12 cellular contexts compared by ENCODE assay signal in genomic region chr4:144288011-144288903, GRCh38.
A peak's percentile ranks its signal among the peaks of the same experiment; 100 is the strongest.
DNase-seq lines count a peak whose midpoint lies in the region; ATAC-seq and TF ChIP-seq lines count a peak whose summit lies in the region.
"Had no signal": no experiment of that assay in that cellular context is flagged by ENCODE, and none has a peak within 500 bp of the region (broad histone marks: within the 10 kb centered on the region; RNA-seq: fewer than 3 reads in every experiment).

No MANE protein-coding gene starts in this region.

- POLR2A ChIA-PET in WTC11 (lab: Charles Lee): no interaction called here

- ATAC-seq in GM18508 (IDR thresholded peaks at IDR 0.05; ENCODE audit: insufficient read depth, unreplicated experiment): peak; percentile 95
- peak; percentile 78 for ATAC-seq in GM21367 (IDR thresholded peaks at IDR 0.05; ENCODE audit: unreplicated experiment)
- ATAC-seq in HG03066 (IDR thresholded peaks at IDR 0.05; ENCODE audit: low read depth, unreplicated experiment): peak; percentile 60
- peak; percentile 95 for ATAC-seq in WTC11
- ATAC-seq in GM21381 (IDR thresholded peaks at IDR 0.05; ENCODE audit: unreplicated experiment): no peak

- CTCF ChIA-PET in WTC11 (lab: Charles Lee): no interaction called here

- H3K36me3 Mint-ChIP-seq in WTC11: no peaks in the 10 kb centered on the region
- no peaks in the 10 kb centered on the region for H3K36me3 Mint-ChIP-seq in activated T-cell treated with anti-CD3 and anti-CD28 coated beads, Interleukin-2, amount 50 U/mL, for 24 hours (ENCODE audit: low read depth)
- H3K36me3 Mint-ChIP-seq: CD14-positive monocyte had no signal

- no peak for TF ChIP-seq CTCF in WTC11 (IDR thresholded peaks at IDR 0.05)

- H3K4me3 Mint-ChIP-seq in WTC11: no peak overlapping the region
- no peak overlapping the region for H3K4me3 Mint-ChIP-seq in activated T-cell treated with anti-CD3 and anti-CD28 coated beads, Interleukin-2, amount 50 U/mL, for 24 hours
- H3K4me3 Mint-ChIP-seq: activated CD4-positive, alpha-beta T cell treated with anti-CD3 and anti-CD28 coated beads, Interleukin-2, amount 10 ng/mL, durations not matched to agents 7 days and 5 days; CD14-positive monocyte had no signal

- no peaks in the 10 kb centered on the region for H3K27me3 Mint-ChIP-seq in WTC11 (ENCODE audit: low read depth)
- H3K27me3 Mint-ChIP-seq in activated T-cell treated with anti-CD3 and anti-CD28 coated beads, Interleukin-2, amount 50 U/mL, for 24 hours: no peaks in the 10 kb centered on the region

- no peaks in the 10 kb centered on the region for H3K9me3 Mint-ChIP-seq in WTC11
- H3K9me3 Mint-ChIP-seq in activated T-cell treated with anti-CD3 and anti-CD28 coated beads, Interleukin-2, amount 50 U/mL, for 24 hours: peaks cover 3% of the 10 kb centered on the region
- H3K9me3 Mint-ChIP-seq: activated CD4-positive, alpha-beta T cell treated with anti-CD3 and anti-CD28 coated beads, Interleukin-2, amount 10 ng/mL, durations not matched to agents 7 days and 5 days had no signal

- H3K27ac Mint-ChIP-seq in WTC11: no peak overlapping the region
- H3K27ac Mint-ChIP-seq in activated T-cell treated with anti-CD3 and anti-CD28 coated beads, Interleukin-2, amount 50 U/mL, for 24 hours: no peak overlapping the region
- H3K27ac Mint-ChIP-seq: activated CD4-positive, alpha-beta T cell treated with anti-CD3 and anti-CD28 coated beads, Interleukin-2, amount 10 ng/mL, durations not matched to agents 7 days and 5 days; CD14-positive monocyte had no signal

- peaks cover 14% of the 10 kb centered on the region for H3K4me1 Mint-ChIP-seq in WTC11
- no peaks in the 10 kb centered on the region for H3K4me1 Mint-ChIP-seq in activated T-cell treated with anti-CD3 and anti-CD28 coated beads, Interleukin-2, amount 50 U/mL, for 24 hours (ENCODE audit: low read depth)
- H3K4me1 Mint-ChIP-seq: activated CD4-positive, alpha-beta T cell treated with anti-CD3 and anti-CD28 coated beads, Interleukin-2, amount 10 ng/mL, durations not matched to agents 7 days and 5 days; CD14-positive monocyte had no signal

- DNase-seq in WTC11 (ENCODE audit: low spot score) (no peak), DMS 273 treated with DMSO at 0.1 percent for 48 hours (lab: John Stamatoyannopoulos, UW) (no peak), NCI-H1092 treated with DMSO at 0.1 percent for 48 hours (lab: John Stamatoyannopoulos, UW) (no peak)
- no peak for DNase-seq in activated T-cell treated with anti-CD3 and anti-CD28 coated beads, Interleukin-2, amount 50 U/mL, for 24 hours
- DNase-seq: activated CD4-positive, alpha-beta T cell treated with anti-CD3 and anti-CD28 coated beads, Interleukin-2, amount 10 ng/mL, durations not matched to agents 7 days and 5 days; NCI-H187 treated with DMSO at 0.1 percent for 48 hours; SHP77 had no signal

TF ChIP-seq in WTC11, 78 proteins besides CTCF, POLR2A, EP300 and RAD21 (continues in another document):
- TF ChIP-seq ZNF425 (CRISPR knock-in tag; conservative IDR thresholded peaks at IDR 0.05) (no peak), AFF4 (CRISPR knock-in tag; IDR thresholded peaks at IDR 0.05; ENCODE audit: borderline replicate concordance) (no peak), ZNF532 (CRISPR knock-in tag; IDR thresholded peaks at IDR 0.05; ENCODE audit: borderline replicate concordance) (no peak), AR (CRISPR knock-in tag; IDR thresholded peaks at IDR 0.05) (no peak), ATF1 (CRISPR knock-in tag; IDR thresholded peaks at IDR 0.05) (no peak), ZNF416 (CRISPR knock-in tag; IDR thresholded peaks at IDR 0.05) (no peak), GABPB1 (CRISPR knock-in tag; IDR thresholded peaks at IDR 0.05) (no peak)
